In the genomic region with DNA sequence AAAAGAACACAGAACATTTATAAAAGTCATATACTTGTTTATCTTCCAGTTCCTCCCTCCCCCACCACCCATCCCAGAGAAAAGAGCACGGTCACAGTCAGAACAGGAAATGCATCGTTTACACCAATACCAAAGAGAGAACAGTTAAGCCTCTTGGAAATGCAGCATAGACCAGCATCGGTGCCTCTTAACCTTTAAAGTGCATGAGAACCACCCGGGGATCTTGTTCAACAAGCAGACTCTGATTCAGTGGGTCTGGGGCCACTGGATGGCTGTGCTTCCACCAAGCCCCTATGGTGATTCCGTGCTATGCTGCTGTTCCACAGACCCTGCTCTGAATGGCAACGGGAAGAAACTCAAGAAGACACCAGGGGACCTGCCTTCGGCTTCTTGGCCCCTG, we compare ENCODE assay signal across 1 cellular context.
TF ChIP-seq lines count a peak whose summit lies in the region.

No MANE protein-coding gene starts in this region.

TF ChIP-seq in GM23338, 12 proteins besides CTCF, POLR2A, EP300 and RAD21:
- TF ChIP-seq, protein P1, sequence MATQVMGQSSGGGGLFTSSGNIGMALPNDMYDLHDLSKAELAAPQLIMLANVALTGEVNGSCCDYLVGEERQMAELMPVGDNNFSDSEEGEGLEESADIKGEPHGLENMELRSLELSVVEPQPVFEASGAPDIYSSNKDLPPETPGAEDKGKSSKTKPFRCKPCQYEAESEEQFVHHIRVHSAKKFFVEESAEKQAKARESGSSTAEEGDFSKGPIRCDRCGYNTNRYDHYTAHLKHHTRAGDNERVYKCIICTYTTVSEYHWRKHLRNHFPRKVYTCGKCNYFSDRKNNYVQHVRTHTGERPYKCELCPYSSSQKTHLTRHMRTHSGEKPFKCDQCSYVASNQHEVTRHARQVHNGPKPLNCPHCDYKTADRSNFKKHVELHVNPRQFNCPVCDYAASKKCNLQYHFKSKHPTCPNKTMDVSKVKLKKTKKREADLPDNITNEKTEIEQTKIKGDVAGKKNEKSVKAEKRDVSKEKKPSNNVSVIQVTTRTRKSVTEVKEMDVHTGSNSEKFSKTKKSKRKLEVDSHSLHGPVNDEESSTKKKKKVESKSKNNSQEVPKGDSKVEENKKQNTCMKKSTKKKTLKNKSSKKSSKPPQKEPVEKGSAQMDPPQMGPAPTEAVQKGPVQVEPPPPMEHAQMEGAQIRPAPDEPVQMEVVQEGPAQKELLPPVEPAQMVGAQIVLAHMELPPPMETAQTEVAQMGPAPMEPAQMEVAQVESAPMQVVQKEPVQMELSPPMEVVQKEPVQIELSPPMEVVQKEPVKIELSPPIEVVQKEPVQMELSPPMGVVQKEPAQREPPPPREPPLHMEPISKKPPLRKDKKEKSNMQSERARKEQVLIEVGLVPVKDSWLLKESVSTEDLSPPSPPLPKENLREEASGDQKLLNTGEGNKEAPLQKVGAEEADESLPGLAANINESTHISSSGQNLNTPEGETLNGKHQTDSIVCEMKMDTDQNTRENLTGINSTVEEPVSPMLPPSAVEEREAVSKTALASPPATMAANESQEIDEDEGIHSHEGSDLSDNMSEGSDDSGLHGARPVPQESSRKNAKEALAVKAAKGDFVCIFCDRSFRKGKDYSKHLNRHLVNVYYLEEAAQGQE (IDR thresholded peaks at IDR 0.05; ENCODE audit: unreplicated experiment) = no peak
- peak; percentile 74; the same call in 1 of the 2 replicates for TF ChIP-seq NANOG (IDR thresholded peaks at IDR 0.05; ENCODE audit: borderline replicate concordance)
